Comparison of ENCODE assay signal across 7 cellular contexts in the genomic region with DNA sequence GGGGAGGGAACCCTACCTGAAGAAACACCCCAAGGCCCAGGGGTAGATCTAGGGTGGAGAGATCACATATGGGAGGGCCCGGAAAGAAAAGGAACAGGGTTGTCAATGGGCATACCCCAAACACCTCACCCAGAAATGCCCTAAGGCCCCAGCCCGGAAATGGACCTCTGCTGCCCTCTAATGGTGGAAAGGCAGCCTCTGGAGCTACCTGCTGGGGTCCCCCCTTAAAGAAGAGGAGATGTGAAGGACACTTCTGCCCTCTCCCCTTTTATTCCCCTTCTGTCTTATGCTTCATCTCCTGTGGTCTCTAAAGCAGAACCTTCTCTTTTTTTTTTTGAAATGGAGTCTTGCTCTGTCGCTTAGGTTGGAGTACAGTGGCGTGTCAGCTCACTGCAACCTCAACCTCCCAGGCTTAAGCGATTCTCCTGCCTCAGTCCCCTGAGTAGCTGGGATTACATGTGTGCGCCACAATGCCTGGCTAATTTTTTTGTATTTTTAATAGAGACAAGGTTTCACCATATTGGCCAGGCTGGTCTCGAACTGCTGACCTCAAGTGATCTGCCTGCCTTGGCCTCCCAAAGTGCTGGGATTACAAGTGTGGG. TPM values are rescaled to one million over a fixed set of nuclear protein-coding genes. Genes with fewer than 3 reads are reported as not detected.
DNase-seq lines count a peak whose midpoint lies in the region; ATAC-seq, FAIRE-seq and TF ChIP-seq lines count a peak whose summit lies in the region.

No MANE protein-coding gene starts in this region.

- no peaks in the 10 kb centered on the region for H3K9me3 Mint-ChIP-seq in immature natural killer cell

- peaks cover 18 to 26% of the 10 kb centered on the region in 2 experiments for H3K4me1 ChIP-seq in K562 (replicated peaks in 1 of 2; ENCODE audit: control insufficient read depth in 2 of 2, insufficient read depth in 2 of 2, low read length in 2 of 2)

- ATAC-seq in K562 = peak; percentile 64
- no peak for ATAC-seq in HG03469 (IDR thresholded peaks at IDR 0.05; ENCODE audit: unreplicated experiment)

- no peak overlapping the region for H3K9ac ChIP-seq in K562 (ENCODE audit: insufficient read depth in 1 of 2, low read depth in 2 of 2, low read length in 2 of 2)

- intact Hi-C loops in K562 (cut with micrococcal nuclease) = loop anchor here (1.0 to 10.0 kb wide), 3 partner anchors 152 to 440 kb away; a partner anchor contains a TSS

- H3K27ac Mint-ChIP-seq in immature natural killer cell = peak overlapping the region in 2 of 6 donors; percentile 23 to 74

- WGBS in K562 (ENCODE audit: insufficient coverage, low coverage, missing lambda C conversion rate) = 39% methylated on average over 7 of the region's 7 CpGs

- no peak overlapping the region for H3K27ac ChIP-seq in K562 (ENCODE audit: extremely low read depth, low read depth, low read length)

- H3K27me3 ChIP-seq in K562 (ENCODE audit: control insufficient read depth in 2 of 2, insufficient read depth in 2 of 2, low read length in 2 of 2) = no peaks in the 10 kb centered on the region

- H3K79me2 ChIP-seq in K562 (ENCODE audit: control insufficient read depth, insufficient read depth, low read length) = no peaks in the 10 kb centered on the region; the same call in 2 of the 3 replicates

- peaks cover 31 to 36% of the 10 kb centered on the region in 2 donors for H3K4me1 Mint-ChIP-seq in immature natural killer cell

- peak; percentile 75 for FAIRE-seq in K562 (lab: Jason Lieb, UNC)

- no peak for TF ChIP-seq EP300 in K562 (IDR thresholded peaks at IDR 0.05; ENCODE audit: low read length)

- TF ChIP-seq CTCF in GM10248 (IDR thresholded peaks at IDR 0.05; ENCODE audit: control extremely low read depth, extremely low read depth, low read depth, missing control alignments) (peak; percentile 91), K562 (IDR thresholded peaks at IDR 0.05 in 2 of 3, conservative IDR thresholded peaks at IDR 0.05 in 1 of 3; ENCODE audit: insufficient read depth in 2 of 3, low read depth in 1 of 3, low read length in 3 of 3) (peak; percentile 94 to 98 (median 95))

- no peaks in the 10 kb centered on the region for H3K36me3 ChIP-seq in K562 (ENCODE audit: control insufficient read depth, insufficient read depth, low read length)

- BruUV-seq in K562 (replicated peaks; lab: Mats Ljungman, UMichigan) = no TSS peak

- POLR2A ChIA-PET in GM10248 (lab: Yijun Ruan, JAX) (interaction anchor here (0.6 kb wide), 1 partner anchor 1019 kb away, joined by 3 read pairs; no protein-coding TSS in a partner anchor), K562 (lab: Yijun Ruan, JAX) (interaction anchor here (0.6 to 2.5 kb wide), 12 partner anchors 119 to 265 kb away, joined by 3 to 10 read pairs (median 4); no protein-coding TSS in a partner anchor)

- DNase-seq in GM10248 (ENCODE audit: extremely low spot score) (peak; percentile 79), MV-4-11 (lab: John Stamatoyannopoulos, UW) (peak; percentile 45), UCSD-AML1 (lab: John Stamatoyannopoulos, UW; ENCODE audit: unreplicated experiment) (peak; percentile 72), K562 (ENCODE audit: extremely low read depth in 1 of 4, low spot score in 3 of 4) (peak; percentile 73 to 87 (median 80)), immature natural killer cell (peak; percentile 74 to 81 (median 79))
- peak; percentile 69 to 80 (median 74) for DNase-seq in stimulated activated CD4-positive, alpha-beta T cell treated with anti-CD3 and anti-CD28 coated beads, Interleukin-1b, Interleukin-23, amount 100 ng/mL, for 24 hours (ENCODE audit: low read depth in 4 of 4, low spot score in 1 of 4)

- H3K4me3 Mint-ChIP-seq in immature natural killer cell = no peak overlapping the region

- no peaks in the 10 kb centered on the region for H4K20me1 ChIP-seq in K562 (replicated peaks; ENCODE audit: control insufficient read depth, insufficient read depth, low read length)

- no peak overlapping the region for H3K4me3 ChIP-seq in K562

- in situ Hi-C loops in K562 (cut with MboI) = loop anchor here (5.0 kb wide), 3 partner anchors 154 to 439 kb away; a partner anchor contains a TSS

- no peak for TF ChIP-seq POLR2A in K562 (conservative IDR thresholded peaks at IDR 0.05)

- TF ChIP-seq RAD21 in K562 (CRISPR knock-in tag; conservative IDR thresholded peaks at IDR 0.05 in 1 of 2, IDR thresholded peaks at IDR 0.05 in 1 of 2) = peak; percentile 94 to 99

- CTCF ChIA-PET in GM10248 (lab: Yijun Ruan, JAX) = interaction anchor here (0.8 to 9.9 kb wide), 63 partner anchors 8 to 477 kb away, joined by 3 to 213 read pairs (median 8); a partner anchor contains a TSS
- CTCF ChIA-PET in K562 (lab: Yijun Ruan, JAX; ENCODE audit: low intra/inter-chr PET ratio) = interaction anchor here (0.5 to 8.4 kb wide), 7 partner anchors 18 to 442 kb away, joined by 3 to 195 read pairs (median 7); a partner anchor contains a TSS

- no peaks in the 10 kb centered on the region for H3K9me1 ChIP-seq in K562 (ENCODE audit: control insufficient read depth, insufficient read depth, low read length)

- H3K36me3 Mint-ChIP-seq in immature natural killer cell = no peaks in the 10 kb centered on the region

- peaks cover under 1 to 10% (median 7%) of the 10 kb centered on the region in 3 donors for H3K27me3 Mint-ChIP-seq in immature natural killer cell (ENCODE audit: low read depth in 3 of 3)

- no peak overlapping the region for H3K4me2 ChIP-seq in K562 (ENCODE audit: insufficient read depth, low read length)

- no peaks in the 10 kb centered on the region for H3K9me3 ChIP-seq in K562 (replicated peaks; ENCODE audit: control insufficient read depth, insufficient read depth, low read depth, low read length)

- H2AFZ ChIP-seq in K562 (ENCODE audit: low read depth, low read length) = peak overlapping the region; percentile 41; the same call in 1 of the 2 replicates

RNA-seq across cellular contexts. Expression of a gene that starts 0.4 kb away (rescaled TPM):
- not detected in 2 replicates for total RNA-seq in K562 (2011; cell fraction: chromatin; rRNA removed; ENCODE audit: low replicate concordance)
- total RNA-seq in K562 (2011; cell fraction: nucleolus; rRNA removed) = 0.50 TPM in 1 of 2 replicates, not detected in the other
- total RNA-seq in K562 (2011; cell fraction: nucleoplasm; rRNA removed) = not detected in 2 replicates
- 0.09 TPM in 1 of 2 replicates, not detected in the other for total RNA-seq in K562 (2014; rRNA removed)
- 0.36 TPM in 1 of 2 replicates, not detected in the other for total RNA-seq in K562 (2014; rRNA removed; fragmentation: Illumina TruSeq; extraction: Trizol)
- total RNA-seq in K562 (2015; rRNA removed; fragmentation: Illumina TruSeq; extraction: Trizol) = not detected in 2 replicates
- 0.13 and 0.35 TPM in 2 replicates for total RNA-seq in K562 (2021)
- 0.26 and 0.45 TPM in 2 replicates for polyA plus RNA-seq in K562 (2011; rRNA removed)
- 0.07 and 0.21 TPM in 2 replicates for polyA plus RNA-seq in K562 (2011; cell fraction: cytosol; rRNA removed)
- polyA plus RNA-seq in K562 (2011; cell fraction: nucleus; rRNA removed) = 1.4 TPM in 2 replicates
- 0.26 and 1.6 TPM in 2 replicates for polyA plus RNA-seq in K562 (2012)
- 0.36 TPM in 1 of 2 replicates, not detected in the other for polyA plus RNA-seq in K562 (2014; fragmentation: Illumina TruSeq; extraction: Trizol)
- under 1 TPM in 1 of 2 experiments, not detected in 1; 0.13 TPM for polyA plus RNA-seq in K562 (2014; fragmentation: Nextera tagmentation; extraction: Ambion mirVana)
- polyA plus RNA-seq in K562 (2014; rRNA removed) = 0.58 TPM in 1 of 2 replicates, not detected in the other
- polyA minus RNA-seq in K562 (2011; rRNA and poly(A)+ RNA removed) = 0.18 and 0.46 TPM in 2 replicates
- not detected in 2 replicates for polyA minus RNA-seq in K562 (2011; cell fraction: cytosol; rRNA and poly(A)+ RNA removed)
- polyA minus RNA-seq in K562 (2011; cell fraction: nucleus; rRNA and poly(A)+ RNA removed) = 0.27 TPM in 1 of 2 replicates, not detected in the other
- under 1 TPM in 1 of 3 donors, not detected in 2; 0.16 TPM for polyA plus RNA-seq in immature natural killer cell

RNA-seq across cellular contexts. Expression of a gene that starts 40.0 kb away (rescaled TPM):
- not detected in 2 replicates for total RNA-seq in K562 (2011; cell fraction: chromatin; rRNA removed; ENCODE audit: low replicate concordance)
- total RNA-seq in K562 (2011; cell fraction: nucleolus; rRNA removed) = not detected in 2 replicates
- not detected in 2 replicates for total RNA-seq in K562 (2011; cell fraction: nucleoplasm; rRNA removed)
- not detected in 2 replicates for total RNA-seq in K562 (2014; rRNA removed)
- total RNA-seq in K562 (2014; rRNA removed; fragmentation: Illumina TruSeq; extraction: Trizol) = not detected in 2 replicates
- total RNA-seq in K562 (2015; rRNA removed; fragmentation: Illumina TruSeq; extraction: Trizol) = not detected in 2 replicates
- total RNA-seq in K562 (2021) = not detected in 2 replicates
- polyA plus RNA-seq in K562 (2011; rRNA removed) = not detected in 2 replicates
- polyA plus RNA-seq in K562 (2011; cell fraction: cytosol; rRNA removed) = not detected in 2 replicates
- not detected in 2 replicates for polyA plus RNA-seq in K562 (2011; cell fraction: nucleus; rRNA removed)
- polyA plus RNA-seq in K562 (2012) = not detected in 2 replicates
- not detected in 2 replicates for polyA plus RNA-seq in K562 (2014; fragmentation: Illumina TruSeq; extraction: Trizol)
- not detected for polyA plus RNA-seq in K562 (2014; fragmentation: Nextera tagmentation; extraction: Ambion mirVana)
- not detected in 2 replicates for polyA plus RNA-seq in K562 (2014; rRNA removed)
- polyA minus RNA-seq in K562 (2011; rRNA and poly(A)+ RNA removed) = not detected in 2 replicates
- polyA minus RNA-seq in K562 (2011; cell fraction: cytosol; rRNA and poly(A)+ RNA removed) = not detected in 2 replicates
- polyA minus RNA-seq in K562 (2011; cell fraction: nucleus; rRNA and poly(A)+ RNA removed) = not detected in 2 replicates
- not detected for polyA plus RNA-seq in immature natural killer cell

RNA-seq across cellular contexts. Expression of a gene that starts 44.4 kb away (rescaled TPM):
- total RNA-seq in K562 (2011; cell fraction: chromatin; rRNA removed; ENCODE audit: low replicate concordance) = not detected in 2 replicates
- not detected in 2 replicates for total RNA-seq in K562 (2011; cell fraction: nucleolus; rRNA removed)
- not detected in 2 replicates for total RNA-seq in K562 (2011; cell fraction: nucleoplasm; rRNA removed)
- total RNA-seq in K562 (2014; rRNA removed) (not detected in 2 replicates), K562 (2014; rRNA removed; fragmentation: Illumina TruSeq; extraction: Trizol) (not detected in 2 replicates), K562 (2015; rRNA removed; fragmentation: Illumina TruSeq; extraction: Trizol) (not detected in 2 replicates), K562 (2021) (not detected in 2 replicates)
- polyA plus RNA-seq in K562 (2011; rRNA removed) (not detected in 2 replicates), K562 (2014; fragmentation: Illumina TruSeq; extraction: Trizol) (not detected in 2 replicates), K562 (2014; fragmentation: Nextera tagmentation; extraction: Ambion mirVana) (not detected), K562 (2014; rRNA removed) (not detected in 2 replicates), immature natural killer cell (not detected)
- polyA plus RNA-seq in K562 (2011; cell fraction: cytosol; rRNA removed) = not detected in 2 replicates
- not detected in 2 replicates for polyA plus RNA-seq in K562 (2011; cell fraction: nucleus; rRNA removed)
- not detected in 2 replicates for polyA plus RNA-seq in K562 (2012)
- polyA minus RNA-seq in K562 (2011; rRNA and poly(A)+ RNA removed) = not detected in 2 replicates
- not detected in 2 replicates for polyA minus RNA-seq in K562 (2011; cell fraction: cytosol; rRNA and poly(A)+ RNA removed)
- not detected in 2 replicates for polyA minus RNA-seq in K562 (2011; cell fraction: nucleus; rRNA and poly(A)+ RNA removed)

RNA-seq across cellular contexts. Expression of a gene that starts 47.7 kb away (rescaled TPM):
- 23.5 and 58.7 TPM in 2 replicates for total RNA-seq in K562 (2011; cell fraction: chromatin; rRNA removed; ENCODE audit: low replicate concordance)
- 14.5 and 19.2 TPM in 2 replicates for total RNA-seq in K562 (2011; cell fraction: nucleolus; rRNA removed)
- total RNA-seq in K562 (2011; cell fraction: nucleoplasm; rRNA removed) = 38.3 and 72.2 TPM in 2 replicates
- total RNA-seq in K562 (2014; rRNA removed) = 75.0 and 82.8 TPM in 2 replicates
- total RNA-seq in K562 (2014; rRNA removed; fragmentation: Illumina TruSeq; extraction: Trizol) = 54.2 and 65.9 TPM in 2 replicates
- total RNA-seq in K562 (2015; rRNA removed; fragmentation: Illumina TruSeq; extraction: Trizol) = 39.9 and 43.8 TPM in 2 replicates
- total RNA-seq in K562 (2021) = 92.0 and 104 TPM in 2 replicates
- polyA plus RNA-seq in K562 (2011; rRNA removed) = 59.7 and 86.1 TPM in 2 replicates
- polyA plus RNA-seq in K562 (2011; cell fraction: cytosol; rRNA removed) = 22.1 and 33.5 TPM in 2 replicates
- polyA plus RNA-seq in K562 (2011; cell fraction: nucleus; rRNA removed) = 22.5 and 23.2 TPM in 2 replicates
- polyA plus RNA-seq in K562 (2012) = 43.9 and 85.0 TPM in 2 replicates
- polyA plus RNA-seq in K562 (2014; fragmentation: Illumina TruSeq; extraction: Trizol) = 128 and 151 TPM in 2 replicates
- 10 to 100 TPM; 32.7 to 46.1 TPM for polyA plus RNA-seq in K562 (2014; fragmentation: Nextera tagmentation; extraction: Ambion mirVana)
- polyA plus RNA-seq in K562 (2014; rRNA removed) = 76.6 and 76.8 TPM in 2 replicates
- polyA minus RNA-seq in K562 (2011; rRNA and poly(A)+ RNA removed) = 71.5 and 74.0 TPM in 2 replicates
- 31.1 and 38.9 TPM in 2 replicates for polyA minus RNA-seq in K562 (2011; cell fraction: cytosol; rRNA and poly(A)+ RNA removed)
- polyA minus RNA-seq in K562 (2011; cell fraction: nucleus; rRNA and poly(A)+ RNA removed) = 13.3 and 18.5 TPM in 2 replicates
- polyA plus RNA-seq in immature natural killer cell = 10 to 100 TPM; 26.1 to 99.0 (median 29.3) TPM
